In genomic region chr1:37846634-37847339, GRCh38 we compare ENCODE assay signal across 10 cellular contexts. TPM values are rescaled to one million over a fixed set of nuclear protein-coding genes. Genes with fewer than 3 reads are reported as not detected.
DNase-seq lines count a peak whose midpoint lies in the region; ATAC-seq, FAIRE-seq and TF ChIP-seq lines count a peak whose summit lies in the region.
"Had no signal": no experiment of that assay in that cellular context is flagged by ENCODE, and none has a peak within 500 bp of the region (broad histone marks: within the 10 kb centered on the region; RNA-seq: fewer than 3 reads in every experiment).

No MANE protein-coding gene starts in this region.

- H3K9me3 ChIP-seq in mesenchymal stem cell (ENCODE audit: control insufficient read depth, low read length), result no peaks in the 10 kb centered on the region
- H3K9me3 ChIP-seq: esophagus muscularis mucosa had no signal

- no peaks in the 10 kb centered on the region for H3K27me3 ChIP-seq in mesenchymal stem cell (ENCODE audit: control insufficient read depth in 1 of 2, insufficient read depth in 1 of 2, low read length in 2 of 2)
- H3K27me3 ChIP-seq: esophagus muscularis mucosa had no signal

- 96% methylated on average over 4 of the region's 4 CpGs for WGBS in mesenchymal stem cell

- H3K14ac ChIP-seq in mesenchymal stem cell (ENCODE audit: low read length in 2 of 2), result no peak overlapping the region

- H2BK120ac ChIP-seq in mesenchymal stem cell (ENCODE audit: low read depth, low read length), result no peak overlapping the region

- H3K4me2 ChIP-seq in mesenchymal stem cell (ENCODE audit: low read length, poor library complexity, severe bottlenecking), result no peak overlapping the region

- no peak overlapping the region for H2BK15ac ChIP-seq in mesenchymal stem cell (ENCODE audit: low read depth, poor library complexity, severe bottlenecking)

- intact Hi-C loops in CD14-positive monocyte (cut with micrococcal nuclease), result no loop called here
- intact Hi-C loops in activated B cell treated with CpG ODN at 0.5 μM for 24 hours (cut with micrococcal nuclease), result no loop called here

- FAIRE-seq in GM12891 (lab: Jason Lieb, UNC), result peak; percentile 70

- H3K4me1 Mint-ChIP-seq in CD14-positive monocyte (peaks cover 14% of the 10 kb centered on the region), activated B cell treated with CpG ODN at 0.5 μM for 24 hours (peaks cover 32% of the 10 kb centered on the region)

- no peak overlapping the region for H4K8ac ChIP-seq in mesenchymal stem cell (ENCODE audit: low read length)

- no peak for TF ChIP-seq POLR2A in GM12891 (IDR thresholded peaks at IDR 0.05; ENCODE audit: low read depth, low read length)

- CTCF ChIA-PET in activated B cell treated with CpG ODN at 0.5 μM for 24 hours (lab: Charles Lee), result interaction anchor here (1.9 kb wide), 1 partner anchor 13 kb away, joined by 8 read pairs; the partner anchor contains the start of gene MTF1

- peaks cover 7 to 61% of the 10 kb centered on the region in 2 experiments for H3K36me3 ChIP-seq in mesenchymal stem cell (ENCODE audit: control insufficient read depth in 1 of 2, insufficient read depth in 2 of 2, low read depth in 1 of 2, low read length in 2 of 2)

- no peaks in the 10 kb centered on the region for H3K9me3 Mint-ChIP-seq in CD14-positive monocyte
- H3K9me3 Mint-ChIP-seq in activated B cell treated with CpG ODN at 0.5 μM for 24 hours, result no peaks in the 10 kb centered on the region

- POLR2A ChIA-PET in activated B cell treated with CpG ODN at 0.5 μM for 24 hours (lab: Charles Lee), result interaction anchor here (0.5 to 2.3 kb wide), 4 partner anchors 13 to 337 kb away, joined by 3 to 11 read pairs (median 4); partner anchors contain the start of genes C1orf122, MTF1 and YRDC

- H3K4me3 ChIP-seq in mesenchymal stem cell (ENCODE audit: insufficient read depth in 1 of 2, low read depth in 1 of 2, low read length in 2 of 2), result no peak overlapping the region
- H3K4me3 ChIP-seq: esophagus muscularis mucosa had no signal

- H4K91ac ChIP-seq in mesenchymal stem cell (ENCODE audit: low read length), result no peak overlapping the region

- H3K27me3 Mint-ChIP-seq in CD14-positive monocyte (ENCODE audit: low read depth in 3 of 3), result no peaks in the 10 kb centered on the region
- H3K27me3 Mint-ChIP-seq in activated B cell treated with CpG ODN at 0.5 μM for 24 hours, result no peaks in the 10 kb centered on the region

- no peak overlapping the region for H3K27ac ChIP-seq in mesenchymal stem cell (ENCODE audit: low read length, poor library complexity, severe bottlenecking)
- H3K27ac ChIP-seq: esophagus muscularis mucosa had no signal

- no peak overlapping the region for H2BK5ac ChIP-seq in mesenchymal stem cell (ENCODE audit: low read depth, low read length, poor library complexity, severe bottlenecking)

- H3K23ac ChIP-seq in mesenchymal stem cell (ENCODE audit: low read length in 2 of 2), result no peak overlapping the region

- peaks cover 1% of the 10 kb centered on the region for H3K4me1 ChIP-seq in mesenchymal stem cell (ENCODE audit: control insufficient read depth, insufficient read depth, low read depth, low read length)

- H3K18ac ChIP-seq in mesenchymal stem cell (ENCODE audit: low read depth in 1 of 2, low read length in 2 of 2), result no peak overlapping the region

- peaks cover 17% of the 10 kb centered on the region for H3K79me1 ChIP-seq in mesenchymal stem cell (replicated peaks; ENCODE audit: low read length, poor library complexity, severe bottlenecking)

- H3K36me3 Mint-ChIP-seq in CD14-positive monocyte, result peaks cover 28 to 43% of the 10 kb centered on the region in 2 donors
- peaks cover 40% of the 10 kb centered on the region for H3K36me3 Mint-ChIP-seq in activated B cell treated with CpG ODN at 0.5 μM for 24 hours (ENCODE audit: low read depth)

- no peak overlapping the region for H3K4ac ChIP-seq in mesenchymal stem cell (ENCODE audit: low read depth in 1 of 2, low read length in 2 of 2)

- H3K27ac Mint-ChIP-seq in CD14-positive monocyte, result peak overlapping the region in 6 of 7 donors; percentile 92 to 98 (median 94)
- H3K27ac Mint-ChIP-seq in activated B cell treated with CpG ODN at 0.5 μM for 24 hours, result peak overlapping the region; percentile 67

- ATAC-seq in activated B cell treated with CpG ODN at 0.5 μM for 24 hours (ENCODE audit: low read depth), result no peak

- H3K9ac ChIP-seq in mesenchymal stem cell (ENCODE audit: low read length), result peak overlapping the region; percentile 17

- no peak overlapping the region for H2AFZ ChIP-seq in mesenchymal stem cell (ENCODE audit: low read depth, low read length)

- no peak overlapping the region for H2BK12ac ChIP-seq in mesenchymal stem cell (ENCODE audit: low read length in 2 of 2)

- H2AK5ac ChIP-seq in mesenchymal stem cell (ENCODE audit: low read length, severe bottlenecking), result peak overlapping the region; percentile 73

- TF ChIP-seq CTCF in CD14-positive monocyte (IDR thresholded peaks at IDR 0.05) (no peak), activated B cell treated with CpG ODN at 0.5 μM for 24 hours (IDR thresholded peaks at IDR 0.05) (no peak)

- H3K4me3 Mint-ChIP-seq in CD14-positive monocyte (peak overlapping the region; percentile 54 to 75), activated B cell treated with CpG ODN at 0.5 μM for 24 hours (peak overlapping the region; percentile 73)

- DNase-seq in CD14-positive monocyte (ENCODE audit: low spot score) (no peak), GM12891 (ENCODE audit: insufficient read length, low spot score) (no peak), activated B cell treated with CpG ODN at 0.5 μM for 24 hours (no peak), mesenchymal stem cell (peak; percentile 15), NCI-H82 treated with DMSO at 0.1 percent for 48 hours (lab: John Stamatoyannopoulos, UW; ENCODE audit: unreplicated experiment) (no peak), iPS-NIHi11 (ENCODE audit: low spot score) (no peak), NCI-H1694 treated with DMSO at 0.1 percent for 48 hours (lab: John Stamatoyannopoulos, UW) (no peak)
- no peak for DNase-seq in stimulated activated CD4-positive, alpha-beta T cell treated with anti-CD3 and anti-CD28 coated beads, Interleukin-4, amount 100 ng/mL, for 4 hours
- DNase-seq: HCEC 1CT had no signal

TF ChIP-seq in GM12891, 5 proteins besides CTCF, POLR2A, EP300 and RAD21:
- TF ChIP-seq POU2F2 (IDR thresholded peaks at IDR 0.05; ENCODE audit: low read depth, low read length), result no peak
- TF ChIP-seq SPI1 (IDR thresholded peaks at IDR 0.05; ENCODE audit: low read depth, low read length), result peak; percentile 24; the same call in 1 of the 2 replicates

RNA-seq across cellular contexts. Expression of gene MTF1, which starts 12.6 kb away (rescaled TPM):
- 10 to 100 TPM; 29.6 to 41.0 TPM for polyA plus RNA-seq in CD14-positive monocyte
- polyA plus RNA-seq in GM12891 (2012; ENCODE audit: low read depth, missing spikeins), result 4.3 TPM
- 30.5 and 36.2 TPM in 2 replicates for total RNA-seq in activated B cell treated with CpG ODN at 0.5 μM for 24 hours
- 5.5 TPM for polyA plus RNA-seq in mesenchymal stem cell (2013, experiment 1 of 2)
- 5.3 TPM for polyA plus RNA-seq in mesenchymal stem cell (2013, experiment 2 of 2)

RNA-seq across cellular contexts. Expression of gene YRDC, which starts 38.8 kb away (rescaled TPM):
- 10 to 100 TPM; 13.3 to 29.6 TPM for polyA plus RNA-seq in CD14-positive monocyte
- polyA plus RNA-seq in GM12891 (2012; ENCODE audit: low read depth, missing spikeins), result 22.3 TPM
- total RNA-seq in activated B cell treated with CpG ODN at 0.5 μM for 24 hours, result 20.6 and 24.2 TPM in 2 replicates
- 10.6 TPM for polyA plus RNA-seq in mesenchymal stem cell (2013, experiment 1 of 2)
- polyA plus RNA-seq in mesenchymal stem cell (2013, experiment 2 of 2), result 10.4 TPM

RNA-seq across cellular contexts. Expression of gene C1orf122, which starts 39.2 kb away (rescaled TPM):
- polyA plus RNA-seq in CD14-positive monocyte, result 10 to 100 TPM; 22.9 to 29.5 TPM
- 18.4 TPM for polyA plus RNA-seq in GM12891 (2012; ENCODE audit: low read depth, missing spikeins)
- total RNA-seq in activated B cell treated with CpG ODN at 0.5 μM for 24 hours, result 18.8 and 19.9 TPM in 2 replicates
- 60.3 TPM for polyA plus RNA-seq in mesenchymal stem cell (2013, experiment 1 of 2)
- polyA plus RNA-seq in mesenchymal stem cell (2013, experiment 2 of 2), result 61.7 TPM

RNA-seq across cellular contexts. Expression of gene MANEAL, which starts 53.1 kb away (rescaled TPM):
- polyA plus RNA-seq in CD14-positive monocyte, result under 1 TPM in 1 of 2 donors, not detected in 1; 0.56 TPM
- 3.5 TPM for polyA plus RNA-seq in GM12891 (2012; ENCODE audit: low read depth, missing spikeins)
- total RNA-seq in activated B cell treated with CpG ODN at 0.5 μM for 24 hours, result 5.3 and 5.4 TPM in 2 replicates
- polyA plus RNA-seq in mesenchymal stem cell (2013, experiment 1 of 2), result 0.32 TPM
- 0.33 TPM for polyA plus RNA-seq in mesenchymal stem cell (2013, experiment 2 of 2)
